In genomic region chr9:113410207-113411158, GRCh38 we compare ENCODE assay signal across 8 cellular contexts. TPM values are rescaled to one million over a fixed set of nuclear protein-coding genes. Genes with fewer than 3 reads are reported as not detected.
A peak's percentile ranks its signal among the peaks of the same experiment; 100 is the strongest.
DNase-seq lines count a peak whose midpoint lies in the region; ATAC-seq and TF ChIP-seq lines count a peak whose summit lies in the region.

Gene C9orf43 (plus strand): TSS chr9:113410747. CDS start chr9:113413494, 2,747 bp downstream.
Gene POLE3 (minus strand): TSS chr9:113410675. CDS start chr9:113410293, 382 bp downstream.

- TF ChIP-seq CTCF in IMR-90 (conservative IDR thresholded peaks at IDR 0.05; ENCODE audit: low read depth, low read length) (peak; percentile 14; the same call in 1 of the 2 replicates), OCI-LY7 (conservative IDR thresholded peaks at IDR 0.05; ENCODE audit: low read length) (no peak), epithelial cell of proximal tubule (conservative IDR thresholded peaks at IDR 0.05; ENCODE audit: low read depth, low read length) (peak; percentile 1)

- H3K4me3 ChIP-seq in IMR-90 (ENCODE audit: insufficient read depth, low read depth, low read length) (peak within 1 kb of the TSS; percentile 78), OCI-LY7 (ENCODE audit: low read depth, low read length, poor library complexity, severe bottlenecking) (peak within 1 kb of the TSS; percentile 88), epithelial cell of proximal tubule (ENCODE audit: low read depth, low read length) (peak within 1 kb of the TSS; percentile 84)

- peak within 1 kb of the TSS; percentile 95 for H3K18ac ChIP-seq in IMR-90 (ENCODE audit: low read depth, low read length)

- H3K27ac ChIP-seq in IMR-90 (ENCODE audit: insufficient read depth, low read length): peak within 1 kb of the TSS; percentile 94
- H3K27ac ChIP-seq in OCI-LY7 (ENCODE audit: low read depth, low read length, poor library complexity, severe bottlenecking): peak within 1 kb of the TSS; percentile 97

- intact Hi-C loops in IMR-90 (cut with micrococcal nuclease): no loop called here
- intact Hi-C loops in OCI-LY7 (cut with micrococcal nuclease; ENCODE audit: unreplicated experiment): loop anchor here (1.0 to 10.0 kb wide), 6 partner anchors 34 to 964 kb away; partner anchors contain the start of genes CDC26, FKBP15, HDHD3 and PRPF4

- ATAC-seq in GM21529 (IDR thresholded peaks at IDR 0.05; ENCODE audit: unreplicated experiment) (peak; percentile 91), IMR-90 (ENCODE audit: low read depth) (peak; percentile 97)

- H3K23ac ChIP-seq in IMR-90 (ENCODE audit: low read depth, low read length): peak within 1 kb of the TSS; percentile 92

- POLR2A ChIA-PET in IMR-90 (lab: Charles Lee; ENCODE audit: unreplicated experiment): interaction anchor here (0.6 to 1.3 kb wide), 4 partner anchors 8 to 316 kb away, joined by 3 to 4 read pairs (median 3); partner anchors contain the start of gene ALAD
- POLR2A ChIA-PET in OCI-LY7 (lab: Charles Lee): interaction anchor here (0.6 to 2.6 kb wide), 12 partner anchors 9 to 989 kb away, joined by 3 to 14 read pairs (median 4); partner anchors contain the start of genes ALAD, BSPRY and CDC26

- H4K91ac ChIP-seq in IMR-90 (ENCODE audit: insufficient read depth, low read depth, low read length): peak within 1 kb of the TSS; percentile 99

- peak; percentile 90 for DNase-seq in DMS114 treated with DMSO at 0.1 percent for 48 hours (lab: John Stamatoyannopoulos, UW; ENCODE audit: unreplicated experiment)
- DNase-seq in IMR-90: peak; percentile 94
- peak; percentile 97 for DNase-seq in OCI-LY7 (ENCODE audit: low spot score)
- peak; percentile 95 for DNase-seq in activated T-cell treated with anti-CD3 and anti-CD28 coated beads for 48 hours (ENCODE audit: low read depth)
- peak; percentile 56 for DNase-seq in epithelial cell of proximal tubule (ENCODE audit: low read depth)
- DNase-seq in mucosa of gallbladder (ENCODE audit: low spot score): peak; percentile 95
- peak; percentile 93 for DNase-seq in stimulated activated CD8-positive, alpha-beta memory T cell treated with anti-CD3 and anti-CD28 coated beads, Interleukin-4, amount 100 ng/mL, for 24 hours (ENCODE audit: low read depth)

- H4K8ac ChIP-seq in IMR-90 (ENCODE audit: low read depth in 2 of 2, low read length in 2 of 2): peak within 1 kb of the TSS; percentile 96 to 98

- H3K9ac ChIP-seq in IMR-90 (ENCODE audit: low read depth, low read length): peak within 1 kb of the TSS; percentile 94

- H3K56ac ChIP-seq in IMR-90 (ENCODE audit: extremely low read depth, insufficient read depth, low read length): peak within 1 kb of the TSS; percentile 96

- in situ Hi-C loops in IMR-90 (cut with MboI; ENCODE audit: low sequenced_read_pairs): no loop called here

- peak within 1 kb of the TSS; percentile 99 for H2BK120ac ChIP-seq in IMR-90 (ENCODE audit: low read depth, low read length)

- no peaks in the 10 kb centered on the region for H4K20me1 ChIP-seq in IMR-90 (ENCODE audit: insufficient read depth, low read length)
- no peaks in the 10 kb centered on the region; the same call in 1 of the 2 replicates for H4K20me1 ChIP-seq in OCI-LY7 (ENCODE audit: insufficient read depth, low read length)

- H2AK5ac ChIP-seq in IMR-90 (ENCODE audit: low read depth, low read length): peak within 1 kb of the TSS; percentile 94

- no peaks in the 10 kb centered on the region for H3K27me3 ChIP-seq in IMR-90 (ENCODE audit: control insufficient read depth, insufficient read depth, low read length)

- BruUV-seq in IMR-90 (replicated peaks; lab: Mats Ljungman, UMichigan) (TSS peak; percentile 97), OCI-LY7 (replicated peaks; lab: Mats Ljungman, UMichigan) (no TSS peak)

- no peaks in the 10 kb centered on the region for H3K9me1 ChIP-seq in IMR-90 (ENCODE audit: insufficient read depth, low read length)

- dilution Hi-C loops in IMR-90 (cut with HindIII; ENCODE audit: low sequenced_read_pairs, unreplicated experiment): no loop called here

- CTCF ChIA-PET in IMR-90 (lab: Yijun Ruan, JAX): no interaction called here
- CTCF ChIA-PET in OCI-LY7 (lab: Charles Lee; ENCODE audit: unreplicated experiment): interaction anchor here (0.6 to 0.8 kb wide), 2 partner anchors 101 to 141 kb away, joined by 3 read pairs; no protein-coding TSS in a partner anchor

- H2BK15ac ChIP-seq in IMR-90 (ENCODE audit: low read depth, low read length): peak within 1 kb of the TSS; percentile 71; the same call in 1 of the 3 replicates

- peak; percentile 80 for TF ChIP-seq POLR2A in IMR-90 (IDR thresholded peaks at IDR 0.05; ENCODE audit: low read depth, low read length)

- H3K79me2 ChIP-seq in OCI-LY7 (ENCODE audit: insufficient read depth, low read depth, low read length): peaks cover 31% of the 10 kb centered on the region

- H3K9me3 ChIP-seq in IMR-90 (ENCODE audit: control insufficient read depth, insufficient read depth, low read length): no peaks in the 10 kb centered on the region
- H3K9me3 ChIP-seq in OCI-LY7 (ENCODE audit: low read length): no peaks in the 10 kb centered on the region

- H2AK9ac ChIP-seq in IMR-90 (replicated peaks; ENCODE audit: low read depth, low read length, poor library complexity): peak within 1 kb of the TSS; percentile 88

- no peak for TF ChIP-seq RAD21 in IMR-90 (IDR thresholded peaks at IDR 0.05; ENCODE audit: low read length)

- H3K9me2 ChIP-seq in OCI-LY7 (ENCODE audit: insufficient read depth, low read length): no peaks in the 10 kb centered on the region

- H3K4ac ChIP-seq in IMR-90 (ENCODE audit: low read depth, low read length): peak within 1 kb of the TSS; percentile 95

- H3K4me2 ChIP-seq in IMR-90 (ENCODE audit: low read depth, low read length) (peak within 1 kb of the TSS; percentile 96), OCI-LY7 (ENCODE audit: low read length) (peak within 1 kb of the TSS; percentile 89)

- H3K4me1 ChIP-seq in IMR-90 (ENCODE audit: control insufficient read depth, insufficient read depth, low read length) (peaks cover 3% of the 10 kb centered on the region; the same call in 1 of the 2 replicates), OCI-LY7 (ENCODE audit: insufficient read depth, low read length, poor library complexity, severe bottlenecking) (peaks cover 48% of the 10 kb centered on the region)

- peak within 1 kb of the TSS; percentile 73; the same call in 1 of the 2 replicates for H2BK20ac ChIP-seq in IMR-90 (ENCODE audit: low read depth, low read length)

- H4K5ac ChIP-seq in IMR-90 (ENCODE audit: low read depth, low read length): peak within 1 kb of the TSS; percentile 94

- H2AFZ ChIP-seq in IMR-90 (replicated peaks; ENCODE audit: low read length, poor library complexity) (peak within 1 kb of the TSS; percentile 96), OCI-LY7 (ENCODE audit: low read length) (peak within 1 kb of the TSS; percentile 88; the same call in 1 of the 2 replicates)

- H2BK5ac ChIP-seq in IMR-90 (ENCODE audit: low read depth, low read length, poor library complexity, severe bottlenecking): peak within 1 kb of the TSS; percentile 96

- peaks cover 12 to 19% of the 10 kb centered on the region in 2 experiments; a peak in 3 of 4 replicates for H3K79me1 ChIP-seq in IMR-90 (ENCODE audit: low read depth in 1 of 2, low read length in 2 of 2)

- peaks cover 3% of the 10 kb centered on the region for H3K36me3 ChIP-seq in IMR-90 (ENCODE audit: control insufficient read depth, insufficient read depth, low read length)
- H3K36me3 ChIP-seq in OCI-LY7 (ENCODE audit: insufficient read depth, low read length): peaks cover 32% of the 10 kb centered on the region

- WGBS in IMR-90 (ENCODE audit: extremely low coverage in 2 of 2, insufficient read length in 1 of 2), 2 experiments: 0% methylated on average over 39 of the region's 72 CpGs; no CpG with 5 or more reads in 1 of the 2 experiments

- peak within 1 kb of the TSS; percentile 95 for H3K14ac ChIP-seq in IMR-90 (replicated peaks; ENCODE audit: low read depth, low read length)

TF ChIP-seq in IMR-90, 13 proteins besides CTCF, POLR2A, EP300 and RAD21 (continues in another document):
- no peak for TF ChIP-seq RCOR1 (IDR thresholded peaks at IDR 0.05; ENCODE audit: insufficient replicate concordance, low read length)
- peak; percentile 83 for TF ChIP-seq CEBPB (IDR thresholded peaks at IDR 0.05; ENCODE audit: low read depth, low read length)
- no peak for TF ChIP-seq CHD1 (IDR thresholded peaks at IDR 0.05; ENCODE audit: low read depth, low read length)
- no peak for TF ChIP-seq FOS (IDR thresholded peaks at IDR 0.05; ENCODE audit: low read depth, low read length)
- peak; percentile 10; the same call in 1 of the 2 replicates for TF ChIP-seq MAFK (IDR thresholded peaks at IDR 0.05; ENCODE audit: low read depth, low read length)
- TF ChIP-seq NFE2L2 (IDR thresholded peaks at IDR 0.05; ENCODE audit: low read depth, low read length): 0 out of 2 replicates have a peak, but pooled peaks have one; percentile 15
- 0 out of 2 replicates have a peak, but pooled peaks have one; percentile 37 for TF ChIP-seq BHLHE40 (IDR thresholded peaks at IDR 0.05; ENCODE audit: low read depth, low read length)
- peak; percentile 69 for TF ChIP-seq MAZ (IDR thresholded peaks at IDR 0.05; ENCODE audit: borderline replicate concordance, low read depth, low read length)
- TF ChIP-seq RFX5 (IDR thresholded peaks at IDR 0.05; ENCODE audit: low read depth, low read length): no peak
- peak; percentile 79 for TF ChIP-seq MXI1 (IDR thresholded peaks at IDR 0.05; ENCODE audit: borderline replicate concordance, low read depth, low read length)

RNA-seq across cellular contexts. Expression of gene C9orf43, which starts in this region (rescaled TPM):
- total RNA-seq in IMR-90 (2012; rRNA removed) (0.28 and 0.36 TPM in 2 replicates), OCI-LY7 (2022) (1.8 and 2.9 TPM in 2 replicates), epithelial cell of proximal tubule (0.22 TPM in 1 of 2 replicates, not detected in the other), mucosa of gallbladder (0.37 TPM)
- 0.24 and 0.46 TPM in 2 replicates for polyA plus RNA-seq in IMR-90 (2012; rRNA removed)
- polyA plus RNA-seq in IMR-90 (2012; cell fraction: cytosol; rRNA removed): 0.03 and 0.18 TPM in 2 replicates
- 0.28 and 0.56 TPM in 2 replicates for polyA plus RNA-seq in IMR-90 (2012; cell fraction: nucleus; rRNA removed; ENCODE audit: low replicate concordance)
- total RNA-seq in OCI-LY7 (2014; rRNA removed; shearing (Covaris generic)): 1.8 and 3.0 TPM in 2 replicates

RNA-seq across cellular contexts. Expression of gene POLE3, which starts in this region (rescaled TPM):
- 43.0 and 48.3 TPM in 2 replicates for total RNA-seq in IMR-90 (2012; rRNA removed)
- 33.4 and 34.8 TPM in 2 replicates for polyA plus RNA-seq in IMR-90 (2012; rRNA removed)
- 14.6 and 19.9 TPM in 2 replicates for polyA plus RNA-seq in IMR-90 (2012; cell fraction: cytosol; rRNA removed)
- polyA plus RNA-seq in IMR-90 (2012; cell fraction: nucleus; rRNA removed; ENCODE audit: low replicate concordance): 35.9 and 55.9 TPM in 2 replicates
- 108 and 132 TPM in 2 replicates for total RNA-seq in OCI-LY7 (2014; rRNA removed; shearing (Covaris generic))
- 118 and 130 TPM in 2 replicates for total RNA-seq in OCI-LY7 (2022)
- total RNA-seq in epithelial cell of proximal tubule: 46.1 and 111 TPM in 2 replicates
- total RNA-seq in mucosa of gallbladder: 24.5 TPM

Comparison
In these comparisons a context has a peak if more than half of its experiments do, and no peak if none do; other contexts are left out.
1. Peak in every context shown above with its lines: DNase-seq, ATAC-seq, H3K4me3 ChIP-seq and H3K27ac ChIP-seq.